9 cellular contexts compared by ENCODE assay signal in the genomic region with DNA sequence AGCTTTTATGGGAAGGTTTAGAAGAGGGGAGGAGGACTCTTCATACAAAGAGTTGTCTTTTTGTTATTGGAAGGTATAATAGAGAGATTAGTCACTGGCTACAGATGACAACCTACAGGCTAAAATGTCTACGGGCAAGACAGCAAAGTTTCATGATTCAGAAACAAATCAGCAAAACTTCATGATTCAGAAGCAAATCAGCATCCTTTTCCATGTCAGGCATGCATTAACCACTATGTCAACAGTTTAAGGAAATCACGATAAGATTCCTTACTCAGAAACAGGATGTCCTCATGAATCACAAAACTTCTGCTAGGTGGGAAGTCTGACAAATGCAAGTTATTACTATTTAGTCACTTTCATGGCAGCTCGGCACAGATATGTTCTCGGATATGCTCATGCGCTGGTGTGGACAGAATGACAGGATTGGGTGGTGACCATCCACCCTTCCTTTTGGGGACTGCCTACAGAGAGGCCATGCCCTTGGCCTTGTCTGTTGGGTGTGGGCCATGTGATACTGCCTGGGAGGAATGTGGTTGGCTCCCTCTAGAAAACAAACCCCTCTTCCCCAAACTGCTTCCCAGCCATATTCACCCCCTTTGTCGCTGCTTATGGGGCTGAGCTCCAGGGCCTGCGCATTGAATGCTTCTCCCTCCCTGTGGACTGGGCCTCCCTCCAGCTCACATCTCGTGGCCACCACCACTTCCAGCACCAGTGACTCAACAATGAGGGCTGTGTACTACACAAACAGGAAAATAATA. TPM values are rescaled to one million over a fixed set of nuclear protein-coding genes. Genes with fewer than 3 reads are reported as not detected.
DNase-seq lines count a peak whose midpoint lies in the region; ATAC-seq and TF ChIP-seq lines count a peak whose summit lies in the region.
"Had no signal": no experiment of that assay in that cellular context is flagged by ENCODE, and none has a peak within 500 bp of the region (broad histone marks: within the 10 kb centered on the region; RNA-seq: fewer than 3 reads in every experiment).

No MANE protein-coding gene starts in this region.

- intact Hi-C loops in activated CD4-positive, alpha-beta memory T cell treated with anti-CD3 and anti-CD28 coated beads for 36 hours (cut with micrococcal nuclease): loop anchor here (1.0 kb wide), 3 partner anchors 10 to 32 kb away; a partner anchor contains a TSS
- intact Hi-C loops in lower lobe of right lung (cut with DNase I): no loop called here

- no peak overlapping the region for H3K4me3 Mint-ChIP-seq in activated CD4-positive, alpha-beta memory T cell treated with anti-CD3 and anti-CD28 coated beads for 36 hours
- no peak overlapping the region for H3K4me3 Mint-ChIP-seq in activated CD4-positive, alpha-beta memory T cell treated with anti-CD3 and anti-CD28 coated beads, Interleukin-2, amount 10 ng/mL, durations not matched to agents 7 days and 5 days
- H3K4me3 Mint-ChIP-seq in neural progenitor cell: no peak overlapping the region
- H3K4me3 Mint-ChIP-seq: CD4-positive, alpha-beta memory T cell had no signal

- no peak overlapping the region for H2AFZ ChIP-seq in neural progenitor cell (replicated peaks)

- H3K27me3 ChIP-seq in lower lobe of right lung (ENCODE audit: low read depth) (no peaks in the 10 kb centered on the region), upper lobe of left lung (no peaks in the 10 kb centered on the region), neural progenitor cell (no peaks in the 10 kb centered on the region)

- peaks cover 14% of the 10 kb centered on the region for H3K27me3 Mint-ChIP-seq in activated CD4-positive, alpha-beta memory T cell treated with anti-CD3 and anti-CD28 coated beads for 36 hours
- H3K27me3 Mint-ChIP-seq in activated CD4-positive, alpha-beta memory T cell treated with anti-CD3 and anti-CD28 coated beads, Interleukin-2, amount 10 ng/mL, durations not matched to agents 7 days and 5 days: peaks cover 3% of the 10 kb centered on the region
- peaks cover 11% of the 10 kb centered on the region for H3K27me3 Mint-ChIP-seq in neural progenitor cell (ENCODE audit: insufficient read depth, low read depth)

- POLR2A ChIA-PET in activated CD4-positive, alpha-beta memory T cell treated with anti-CD3 and anti-CD28 coated beads for 36 hours (lab: Charles Lee): interaction anchor here (1.8 kb wide), 1 partner anchor 11 kb away, joined by 5 read pairs; a partner anchor contains a TSS
- POLR2A ChIA-PET in activated CD4-positive, alpha-beta memory T cell treated with anti-CD3 and anti-CD28 coated beads, Interleukin-2, amount 10 ng/mL, durations not matched to agents 7 days and 5 days (lab: Charles Lee): interaction anchor here (0.6 to 2.7 kb wide), 3 partner anchors 10 to 578 kb away, joined by 3 to 10 read pairs (median 3); a partner anchor contains a TSS

- WGBS in upper lobe of left lung, 2 donors: 42 to 58% methylated on average over 8 of the region's 8 CpGs

- H3K27ac Mint-ChIP-seq in activated CD4-positive, alpha-beta memory T cell treated with anti-CD3 and anti-CD28 coated beads for 36 hours: peak overlapping the region; percentile 56
- no peak overlapping the region for H3K27ac Mint-ChIP-seq in activated CD4-positive, alpha-beta memory T cell treated with anti-CD3 and anti-CD28 coated beads, Interleukin-2, amount 10 ng/mL, durations not matched to agents 7 days and 5 days
- no peak overlapping the region for H3K27ac Mint-ChIP-seq in neural progenitor cell
- H3K27ac Mint-ChIP-seq: CD4-positive, alpha-beta memory T cell had no signal

- ATAC-seq in lower lobe of right lung (peak; percentile 45 to 63), upper lobe of left lung (ENCODE audit: low FRiP score in 2 of 2) (peak; percentile 76 to 84), HG03442 (IDR thresholded peaks at IDR 0.05; ENCODE audit: unreplicated experiment) (no peak)

- H3K27ac ChIP-seq in cingulate gyrus (ENCODE audit: low read depth, low read length): peak overlapping the region; percentile 82
- peak overlapping the region; percentile 82 for H3K27ac ChIP-seq in lower lobe of right lung
- peak overlapping the region; percentile 78 to 89 (median 84) for H3K27ac ChIP-seq in upper lobe of left lung
- no peak overlapping the region for H3K27ac ChIP-seq in neural progenitor cell

- CTCF ChIA-PET in activated CD4-positive, alpha-beta memory T cell treated with anti-CD3 and anti-CD28 coated beads for 36 hours (lab: Charles Lee): interaction anchor here (0.9 to 1.8 kb wide), 4 partner anchors 10 to 148 kb away, joined by 3 to 7 read pairs (median 4); no protein-coding TSS in a partner anchor
- CTCF ChIA-PET in activated CD4-positive, alpha-beta memory T cell treated with anti-CD3 and anti-CD28 coated beads, Interleukin-2, amount 10 ng/mL, durations not matched to agents 7 days and 5 days (lab: Charles Lee): interaction anchor here (1.3 to 1.5 kb wide), 2 partner anchors 52 to 222 kb away, joined by 3 to 5 read pairs; no protein-coding TSS in a partner anchor

- H3K36me3 ChIP-seq in lower lobe of right lung: no peaks in the 10 kb centered on the region
- no peaks in the 10 kb centered on the region for H3K36me3 ChIP-seq in upper lobe of left lung
- no peaks in the 10 kb centered on the region for H3K36me3 ChIP-seq in neural progenitor cell

- H3K4me3 ChIP-seq in lower lobe of right lung (no peak overlapping the region), upper lobe of left lung (no peak overlapping the region), neural progenitor cell (no peak overlapping the region)

- no peaks in the 10 kb centered on the region for H3F3A ChIP-seq in neural progenitor cell (ENCODE audit: low read depth)

- H4K20me1 ChIP-seq in neural progenitor cell (ENCODE audit: low read depth): no peaks in the 10 kb centered on the region

- DNase-seq in activated CD4-positive, alpha-beta memory T cell treated with anti-CD3 and anti-CD28 coated beads for 36 hours: peak; percentile 47
- DNase-seq in activated CD4-positive, alpha-beta memory T cell treated with anti-CD3 and anti-CD28 coated beads, Interleukin-2, amount 10 ng/mL, durations not matched to agents 7 days and 5 days: no peak
- no peak for DNase-seq in lower lobe of right lung
- peak in 1 of 2 donors; percentile 50 for DNase-seq in upper lobe of left lung
- no peak for DNase-seq in NCI-H187 treated with DMSO at 0.1 percent for 48 hours (lab: John Stamatoyannopoulos, UW)
- DNase-seq in neural progenitor cell (ENCODE audit: low spot score): no peak
- DNase-seq: CD4-positive, alpha-beta memory T cell had no signal

- no peak for TF ChIP-seq CTCF in lower lobe of right lung (IDR thresholded peaks at IDR 0.05)
- no peak for TF ChIP-seq CTCF in upper lobe of left lung (IDR thresholded peaks at IDR 0.05)
- no peak for TF ChIP-seq CTCF in neural progenitor cell (IDR thresholded peaks at IDR 0.05)

- peaks cover 4% of the 10 kb centered on the region for H3K9me3 Mint-ChIP-seq in activated CD4-positive, alpha-beta memory T cell treated with anti-CD3 and anti-CD28 coated beads for 36 hours
- H3K9me3 Mint-ChIP-seq in activated CD4-positive, alpha-beta memory T cell treated with anti-CD3 and anti-CD28 coated beads, Interleukin-2, amount 10 ng/mL, durations not matched to agents 7 days and 5 days: peaks cover 3% of the 10 kb centered on the region
- no peaks in the 10 kb centered on the region for H3K9me3 Mint-ChIP-seq in neural progenitor cell

- H3K36me3 Mint-ChIP-seq in activated CD4-positive, alpha-beta memory T cell treated with anti-CD3 and anti-CD28 coated beads for 36 hours: no peaks in the 10 kb centered on the region
- no peaks in the 10 kb centered on the region for H3K36me3 Mint-ChIP-seq in activated CD4-positive, alpha-beta memory T cell treated with anti-CD3 and anti-CD28 coated beads, Interleukin-2, amount 10 ng/mL, durations not matched to agents 7 days and 5 days (ENCODE audit: low read depth)
- H3K36me3 Mint-ChIP-seq in neural progenitor cell: no peaks in the 10 kb centered on the region
- H3K36me3 Mint-ChIP-seq: CD4-positive, alpha-beta memory T cell had no signal

- peak; percentile 50 to 92 (median 81) for TF ChIP-seq EP300 in upper lobe of left lung (IDR thresholded peaks at IDR 0.05)

- no peak overlapping the region for H3K9ac ChIP-seq in neural progenitor cell

- H3K4me2 ChIP-seq in neural progenitor cell: no peak overlapping the region

- no peaks in the 10 kb centered on the region for H3K79me2 ChIP-seq in neural progenitor cell (ENCODE audit: low read depth)

- H3K9me3 ChIP-seq in lower lobe of right lung: no peaks in the 10 kb centered on the region
- H3K9me3 ChIP-seq in upper lobe of left lung: no peaks in the 10 kb centered on the region
- H3K9me3 ChIP-seq in neural progenitor cell (ENCODE audit: low read depth): no peaks in the 10 kb centered on the region

- H3K4me1 ChIP-seq in lower lobe of right lung: peaks cover 52% of the 10 kb centered on the region
- peaks cover 44 to 53% (median 47%) of the 10 kb centered on the region in 4 donors for H3K4me1 ChIP-seq in upper lobe of left lung
- H3K4me1 ChIP-seq in neural progenitor cell: peaks cover 25% of the 10 kb centered on the region

- no peak for TF ChIP-seq POLR2A in upper lobe of left lung (IDR thresholded peaks at IDR 0.05)

- H3K4me1 Mint-ChIP-seq in activated CD4-positive, alpha-beta memory T cell treated with anti-CD3 and anti-CD28 coated beads for 36 hours (ENCODE audit: low read depth): peaks cover 29% of the 10 kb centered on the region
- peaks cover 5% of the 10 kb centered on the region for H3K4me1 Mint-ChIP-seq in activated CD4-positive, alpha-beta memory T cell treated with anti-CD3 and anti-CD28 coated beads, Interleukin-2, amount 10 ng/mL, durations not matched to agents 7 days and 5 days
- H3K4me1 Mint-ChIP-seq in neural progenitor cell: peaks cover 40% of the 10 kb centered on the region
- H3K4me1 Mint-ChIP-seq: CD4-positive, alpha-beta memory T cell had no signal

RNA-seq across cellular contexts. Expression of a gene that starts 10.2 kb away (rescaled TPM):
- total RNA-seq in activated CD4-positive, alpha-beta memory T cell treated with anti-CD3 and anti-CD28 coated beads for 36 hours: not detected
- not detected for total RNA-seq in activated CD4-positive, alpha-beta memory T cell treated with anti-CD3 and anti-CD28 coated beads, Interleukin-2, amount 10 ng/mL, durations not matched to agents 7 days and 5 days
- total RNA-seq in lower lobe of right lung (not detected), upper lobe of left lung (1 to 10 TPM in 1 of 6 donors, under 1 TPM in 1, not detected in 4; 0.77 to 1.3 TPM), neural progenitor cell (ENCODE audit: low replicate concordance) (not detected in 2 replicates)

RNA-seq across cellular contexts. Expression of a gene that starts 45.8 kb away (rescaled TPM):
- 10 to 100 TPM; 79.4 TPM for total RNA-seq in activated CD4-positive, alpha-beta memory T cell treated with anti-CD3 and anti-CD28 coated beads for 36 hours
- 100 to 1,000 TPM; 153 to 158 TPM for total RNA-seq in activated CD4-positive, alpha-beta memory T cell treated with anti-CD3 and anti-CD28 coated beads, Interleukin-2, amount 10 ng/mL, durations not matched to agents 7 days and 5 days
- 816 TPM for total RNA-seq in lower lobe of right lung
- total RNA-seq in upper lobe of left lung: 100 to 1,000 TPM in 5 of 6 donors, 10 to 100 TPM in 1; 57.6 to 914 (median 315) TPM
- total RNA-seq in neural progenitor cell (ENCODE audit: low replicate concordance): 42.8 and 74.7 TPM in 2 replicates
